21 cellular contexts compared by ENCODE assay signal in genomic region chr2:3307901-3308300, GRCh38.
"Had no signal": no experiment of that assay in that cellular context is flagged by ENCODE, and none has a peak within 500 bp of the region (broad histone marks: within the 10 kb centered on the region; RNA-seq: fewer than 3 reads in every experiment).

No MANE protein-coding gene starts in this region.

- H3K4me3 Mint-ChIP-seq: endodermal cell; natural killer cell; neural progenitor cell; stimulated activated memory B cell treated with anti-CD40 and anti-IgM and Interleukin-4, amounts not matched to agents 10 μg/mL and 1 μg/mL and 100 μg/mL, for 72 hours; stimulated activated naive CD8-positive, alpha-beta T cell treated with anti-CD3 and anti-CD28 coated beads, Interleukin-15, Interleukin-2, amounts not matched to agents 100 ng/mL and 50 ng/mL, for 24 hours had no signal

- DNase-seq: colonic mucosa; dermis blood vessel endothelial cell; endodermal cell; erythroblast; foreskin keratinocyte; head of caudate nucleus; left colon; mucosa of descending colon; natural killer cell; nucleus accumbens; ovary; right cardiac atrium; stimulated activated CD4-positive, alpha-beta T cell treated with anti-CD3 and anti-CD28 coated beads, Interleukin-4, amount 100 ng/mL, for 24 hours; tibial artery; upper lobe of right lung had no signal

- H3K27ac ChIP-seq: colonic mucosa, foreskin keratinocyte, hepatocyte, neural progenitor cell, ovary, tibial artery, upper lobe of right lung, vagina had no signal

- ATAC-seq: foreskin keratinocyte; left colon; mucosa of descending colon; natural killer cell; right cardiac atrium; stimulated activated memory B cell treated with anti-CD40 and anti-IgM and Interleukin-4, amounts not matched to agents 10 μg/mL and 1 μg/mL and 100 μg/mL, for 72 hours; upper lobe of right lung had no signal

- H3K9me3 Mint-ChIP-seq: endodermal cell; natural killer cell; stimulated activated memory B cell treated with anti-CD40 and anti-IgM and Interleukin-4, amounts not matched to agents 10 μg/mL and 1 μg/mL and 100 μg/mL, for 72 hours; stimulated activated naive CD8-positive, alpha-beta T cell treated with anti-CD3 and anti-CD28 coated beads, Interleukin-15, Interleukin-2, amounts not matched to agents 100 ng/mL and 50 ng/mL, for 24 hours had no signal

- H3K27me3 ChIP-seq: colonic mucosa, foreskin keratinocyte, hepatocyte, neural progenitor cell, ovary, tibial artery, upper lobe of right lung, vagina had no signal

- H3K4me1 ChIP-seq: colonic mucosa, foreskin keratinocyte, upper lobe of right lung, vagina had no signal

- H3K36me3 ChIP-seq: colonic mucosa, neural progenitor cell, ovary, tibial artery, upper lobe of right lung, vagina had no signal

- H3K36me3 Mint-ChIP-seq: natural killer cell had no signal

- H3K9me3 ChIP-seq: colonic mucosa, mucosa of descending colon, ovary, tibial artery, upper lobe of right lung, vagina had no signal

- H3K27ac Mint-ChIP-seq: endodermal cell; natural killer cell; neural progenitor cell; stimulated activated memory B cell treated with anti-CD40 and anti-IgM and Interleukin-4, amounts not matched to agents 10 μg/mL and 1 μg/mL and 100 μg/mL, for 72 hours; stimulated activated naive CD8-positive, alpha-beta T cell treated with anti-CD3 and anti-CD28 coated beads, Interleukin-15, Interleukin-2, amounts not matched to agents 100 ng/mL and 50 ng/mL, for 24 hours had no signal

- H3K27me3 Mint-ChIP-seq: stimulated activated memory B cell treated with anti-CD40 and anti-IgM and Interleukin-4, amounts not matched to agents 10 μg/mL and 1 μg/mL and 100 μg/mL, for 72 hours; stimulated activated naive CD8-positive, alpha-beta T cell treated with anti-CD3 and anti-CD28 coated beads, Interleukin-15, Interleukin-2, amounts not matched to agents 100 ng/mL and 50 ng/mL, for 24 hours had no signal

- H3K4me3 ChIP-seq: colonic mucosa, hepatocyte, mucosa of descending colon, neural progenitor cell, ovary, smooth muscle cell, tibial artery, upper lobe of right lung, vagina had no signal
